ENCODE assay signal across 8 cellular contexts in genomic region chr10:127853868-127854768, GRCh38. TPM values are rescaled to one million over a fixed set of nuclear protein-coding genes. Genes with fewer than 3 reads are reported as not detected.
DNase-seq lines count a peak whose midpoint lies in the region; ATAC-seq and TF ChIP-seq lines count a peak whose summit lies in the region.

No MANE protein-coding gene starts in this region.

- H2AFZ ChIP-seq in parathyroid adenoma, result no peak overlapping the region

- H3K36me3 ChIP-seq in parathyroid adenoma (ENCODE audit: control insufficient read depth, insufficient read depth, low read length), result no peaks in the 10 kb centered on the region

- no peak overlapping the region for H3K4me2 ChIP-seq in parathyroid adenoma (ENCODE audit: low read length)

- H3K9ac ChIP-seq in parathyroid adenoma, result no peak overlapping the region

- DNase-seq in Daoy (ENCODE audit: low read depth) (peak; percentile 68), HuH-7 (ENCODE audit: low spot score) (peak; percentile 59), RKO (ENCODE audit: low spot score) (peak; percentile 46), glomerular visceral epithelial cell (ENCODE audit: extremely low spot score) (peak; percentile 66), NCI-H2081 treated with DMSO at 0.1 percent for 48 hours (lab: John Stamatoyannopoulos, UW) (no peak)
- peak; percentile 45 for DNase-seq in activated naive CD4-positive, alpha-beta T cell treated with Interleukin-2 at 50 U/mL for 16 hours

- H3K9me3 ChIP-seq in parathyroid adenoma (ENCODE audit: control insufficient read depth, low read length), result no peaks in the 10 kb centered on the region

- H3K79me2 ChIP-seq in parathyroid adenoma, result no peaks in the 10 kb centered on the region

- TF ChIP-seq CTCF in parathyroid adenoma (IDR thresholded peaks at IDR 0.05), result peak; percentile 68

- H3K27me3 ChIP-seq in parathyroid adenoma (ENCODE audit: control insufficient read depth, insufficient read depth, low read length), result no peaks in the 10 kb centered on the region

- H3K4me1 ChIP-seq in parathyroid adenoma, result no peaks in the 10 kb centered on the region

- peak; percentile 63 for ATAC-seq in GM21528 (IDR thresholded peaks at IDR 0.05; ENCODE audit: low FRiP score, unreplicated experiment)

- H3K27ac ChIP-seq in parathyroid adenoma, result no peak overlapping the region

- H3K4me3 ChIP-seq in parathyroid adenoma (ENCODE audit: low read depth, low read length), result no peak overlapping the region

RNA-seq across cellular contexts. Expression of gene CLRN3, which starts 38.6 kb away (rescaled TPM):
- total RNA-seq in Daoy (2014; rRNA removed; shearing (Covaris generic)), result not detected in 2 replicates

RNA-seq across cellular contexts. Expression of gene PTPRE, which starts 52.8 kb away (rescaled TPM):
- 2.6 TPM in 2 replicates for total RNA-seq in Daoy (2014; rRNA removed; shearing (Covaris generic))
